1 cellular context compared by ENCODE assay signal in genomic region chr22:21451545-21452520, GRCh38.
A peak's percentile ranks its signal among the peaks of the same experiment; 100 is the strongest.
TF ChIP-seq lines count a peak whose summit lies in the region.

No MANE protein-coding gene starts in this region.

TF ChIP-seq in K562, 482 proteins besides CTCF, POLR2A, EP300 and RAD21 (continued from another document and continues in another):
- TF ChIP-seq MGA (IDR thresholded peaks at IDR 0.05) (no peak), RREB1 (CRISPR knock-in tag; IDR thresholded peaks at IDR 0.05) (no peak), HDAC8 (tag; IDR thresholded peaks at IDR 0.05) (no peak), PKNOX1 (IDR thresholded peaks at IDR 0.05) (no peak), KDM4B (IDR thresholded peaks at IDR 0.05; ENCODE audit: borderline replicate concordance in 2 of 2, low read depth in 1 of 2) (no peak), MAZ (CRISPR knock-in tag; conservative IDR thresholded peaks at IDR 0.05 in 1 of 2, IDR thresholded peaks at IDR 0.05 in 1 of 2) (no peak; a peak in 1 of 4 replicates), ETS2 (tag; IDR thresholded peaks at IDR 0.05; ENCODE audit: borderline replicate concordance, poor library complexity, severe bottlenecking) (no peak), PTBP1 (IDR thresholded peaks at IDR 0.05; ENCODE audit: low read depth, low read length) (no peak), RFX7 (CRISPR knock-in tag; IDR thresholded peaks at IDR 0.05) (no peak), ZKSCAN3 (CRISPR knock-in tag; IDR thresholded peaks at IDR 0.05) (no peak), CC2D1A (IDR thresholded peaks at IDR 0.05) (no peak), BRCA1 (IDR thresholded peaks at IDR 0.05) (no peak), BRCA1 (CRISPR knock-in tag; IDR thresholded peaks at IDR 0.05) (peak; percentile 90; the same call in 1 of the 2 replicates), ZNF175 (CRISPR knock-in tag; IDR thresholded peaks at IDR 0.05; ENCODE audit: low read depth) (no peak), CHAMP1 (IDR thresholded peaks at IDR 0.05) (no peak), SFPQ (IDR thresholded peaks at IDR 0.05; ENCODE audit: low read depth, low read length) (no peak), FOXK2 (conservative IDR thresholded peaks at IDR 0.05 in 1 of 2, IDR thresholded peaks at IDR 0.05 in 1 of 2; ENCODE audit: low read depth in 2 of 2) (no peak), TCF7 (IDR thresholded peaks at IDR 0.05; ENCODE audit: borderline replicate concordance) (no peak), TAF1 (IDR thresholded peaks at IDR 0.05; ENCODE audit: control insufficient read depth, extremely low read depth, insufficient read depth, low read length, severe bottlenecking) (no peak), THRB (CRISPR knock-in tag; conservative IDR thresholded peaks at IDR 0.05) (no peak; the same call in 1 of the 2 replicates), DEAF1 (CRISPR knock-in tag; IDR thresholded peaks at IDR 0.05) (peak; percentile 6; the same call in 1 of the 2 replicates), GABPA (tag; conservative IDR thresholded peaks at IDR 0.05; ENCODE audit: low read depth) (no peak), HDAC6 (IDR thresholded peaks at IDR 0.05; ENCODE audit: low read depth, low read length) (0 out of 2 replicates have a peak, but pooled peaks have one; percentile 10), FOXM1 (IDR thresholded peaks at IDR 0.05; ENCODE audit: low read depth) (no peak), FOXM1 (CRISPR knock-in tag; IDR thresholded peaks at IDR 0.05; ENCODE audit: low read depth) (no peak), PML (IDR thresholded peaks at IDR 0.05; ENCODE audit: low read length) (peak; percentile 37; the same call in 1 of the 2 replicates)
